13 cellular contexts compared by ENCODE assay signal in the genomic region with DNA sequence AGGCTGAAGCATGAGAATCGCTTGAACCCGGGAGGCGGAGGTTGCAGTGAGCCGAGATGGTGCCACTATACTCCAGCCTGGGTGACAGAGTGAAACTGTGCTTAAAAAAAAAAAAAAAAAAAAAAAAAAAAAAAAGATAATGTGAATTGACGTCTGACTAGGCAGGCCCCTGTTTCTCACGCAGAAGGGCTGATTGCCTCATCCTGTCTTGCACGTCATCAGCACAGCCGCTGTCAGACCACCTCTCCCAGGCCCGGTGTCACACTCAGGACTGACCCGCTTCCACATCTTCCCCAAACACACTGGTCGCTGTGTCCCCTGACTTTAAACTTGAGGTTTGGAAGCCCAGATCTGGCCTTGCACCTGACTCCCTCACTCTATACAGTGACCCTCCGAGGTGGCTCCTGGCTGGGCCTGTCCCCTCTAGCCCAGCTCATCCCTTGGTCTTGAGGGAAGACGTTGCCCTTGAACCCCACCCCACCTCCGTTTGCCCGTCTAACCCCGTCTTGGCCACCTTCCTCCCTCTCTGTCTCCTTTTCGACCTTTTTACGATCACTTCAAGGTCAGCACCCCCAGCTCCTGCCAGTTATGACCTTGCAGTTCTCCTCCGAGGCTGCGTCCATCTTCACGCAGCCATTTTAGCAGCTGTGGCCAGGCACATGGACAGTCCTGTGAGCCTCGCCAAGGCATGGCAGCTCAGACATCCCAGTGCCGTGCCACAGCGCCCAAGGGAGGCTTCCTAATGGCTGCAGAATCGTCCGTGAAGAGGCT.
DNase-seq lines count a peak whose midpoint lies in the region; ATAC-seq and TF ChIP-seq lines count a peak whose summit lies in the region.
"Had no signal": no experiment of that assay in that cellular context is flagged by ENCODE, and none has a peak within 500 bp of the region (broad histone marks: within the 10 kb centered on the region; RNA-seq: fewer than 3 reads in every experiment).

No MANE protein-coding gene starts in this region.

- TF ChIP-seq CTCF in brain (conservative IDR thresholded peaks at IDR 0.05), result no peak
- TF ChIP-seq CTCF in progenitor cell of endocrine pancreas (IDR thresholded peaks at IDR 0.05; ENCODE audit: unreplicated experiment), result no peak

- H3K27ac Mint-ChIP-seq in activated naive CD4-positive, alpha-beta T cell treated with anti-CD3 and anti-CD28 coated beads, Interleukin-2, amount 50 U/mL, for 72 hours, result peak overlapping the region; percentile 3 to 100
- no peak overlapping the region for H3K27ac Mint-ChIP-seq in activated naive CD4-positive, alpha-beta T cell treated with anti-CD3 and anti-CD28 coated beads, Interleukin-2, amount 10 ng/mL, durations not matched to agents 7 days and 5 days
- peak overlapping the region; percentile 19 to 89 (median 25) for H3K27ac Mint-ChIP-seq in brain
- peak overlapping the region; percentile 80 for H3K27ac Mint-ChIP-seq in progenitor cell of endocrine pancreas
- H3K27ac Mint-ChIP-seq: activated naive CD8-positive, alpha-beta T cell treated with anti-CD3 and anti-CD28 coated beads, Interleukin-2, amount 10 ng/mL, durations not matched to agents 7 days and 5 days; HFFc6 had no signal

- no peaks in the 10 kb centered on the region for H3K9me3 ChIP-seq in MG63
- H3K9me3 ChIP-seq: heart left ventricle had no signal

- H3K27me3 ChIP-seq in MG63, result no peaks in the 10 kb centered on the region
- H3K27me3 ChIP-seq: heart left ventricle had no signal

- no peak overlapping the region for H3K4me3 ChIP-seq in MG63
- H3K4me3 ChIP-seq: heart left ventricle had no signal

- H3K27me3 Mint-ChIP-seq in activated naive CD4-positive, alpha-beta T cell treated with anti-CD3 and anti-CD28 coated beads, Interleukin-2, amount 10 ng/mL, durations not matched to agents 7 days and 5 days, result no peaks in the 10 kb centered on the region
- H3K27me3 Mint-ChIP-seq in brain (no peaks in the 10 kb centered on the region), progenitor cell of endocrine pancreas (no peaks in the 10 kb centered on the region)
- H3K27me3 Mint-ChIP-seq: activated naive CD8-positive, alpha-beta T cell treated with anti-CD3 and anti-CD28 coated beads, Interleukin-2, amount 10 ng/mL, durations not matched to agents 7 days and 5 days had no signal

- no peak for DNase-seq in activated naive CD4-positive, alpha-beta T cell treated with anti-CD3 and anti-CD28 coated beads, Interleukin-2, amount 50 U/mL, for 72 hours (ENCODE audit: low spot score in 2 of 2)
- DNase-seq in activated naive CD4-positive, alpha-beta T cell treated with anti-CD3 and anti-CD28 coated beads, Interleukin-2, amount 10 ng/mL, durations not matched to agents 7 days and 5 days, result no peak
- DNase-seq in MV-4-11 (lab: John Stamatoyannopoulos, UW), result peak; percentile 34
- no peak for DNase-seq in progenitor cell of endocrine pancreas (ENCODE audit: low spot score, unreplicated experiment)
- no peak for DNase-seq in MG63
- DNase-seq in pons (ENCODE audit: low spot score), result no peak
- DNase-seq: activated naive CD8-positive, alpha-beta T cell treated with anti-CD3 and anti-CD28 coated beads, Interleukin-2, amount 10 ng/mL, durations not matched to agents 7 days and 5 days; HFFc6; NCI-H1694; SW 1271 had no signal

- H3K9me3 Mint-ChIP-seq in activated naive CD4-positive, alpha-beta T cell treated with anti-CD3 and anti-CD28 coated beads, Interleukin-2, amount 50 U/mL, for 72 hours, result no peaks in the 10 kb centered on the region
- no peaks in the 10 kb centered on the region for H3K9me3 Mint-ChIP-seq in activated naive CD4-positive, alpha-beta T cell treated with anti-CD3 and anti-CD28 coated beads, Interleukin-2, amount 10 ng/mL, durations not matched to agents 7 days and 5 days
- H3K9me3 Mint-ChIP-seq in brain, result no peaks in the 10 kb centered on the region
- no peaks in the 10 kb centered on the region for H3K9me3 Mint-ChIP-seq in progenitor cell of endocrine pancreas (ENCODE audit: low read depth)
- H3K9me3 Mint-ChIP-seq: activated naive CD8-positive, alpha-beta T cell treated with anti-CD3 and anti-CD28 coated beads, Interleukin-2, amount 10 ng/mL, durations not matched to agents 7 days and 5 days; HFFc6 had no signal

- CTCF ChIA-PET in activated naive CD4-positive, alpha-beta T cell treated with anti-CD3 and anti-CD28 coated beads, Interleukin-2, amount 10 ng/mL, durations not matched to agents 7 days and 5 days (lab: Charles Lee), result interaction anchor here (1.3 to 3.4 kb wide), 3 partner anchors 8 to 93 kb away, joined by 4 to 16 read pairs (median 13); no protein-coding TSS in a partner anchor

- H3K4me1 Mint-ChIP-seq in activated naive CD4-positive, alpha-beta T cell treated with anti-CD3 and anti-CD28 coated beads, Interleukin-2, amount 10 ng/mL, durations not matched to agents 7 days and 5 days, result peaks cover 32% of the 10 kb centered on the region
- H3K4me1 Mint-ChIP-seq in brain (peaks cover 64% of the 10 kb centered on the region), progenitor cell of endocrine pancreas (ENCODE audit: low read depth) (peaks cover 35% of the 10 kb centered on the region)

- no peak overlapping the region for H3K4me3 Mint-ChIP-seq in activated naive CD4-positive, alpha-beta T cell treated with anti-CD3 and anti-CD28 coated beads, Interleukin-2, amount 10 ng/mL, durations not matched to agents 7 days and 5 days
- H3K4me3 Mint-ChIP-seq in brain (no peak overlapping the region), progenitor cell of endocrine pancreas (ENCODE audit: low read depth) (no peak overlapping the region)
- H3K4me3 Mint-ChIP-seq: activated naive CD8-positive, alpha-beta T cell treated with anti-CD3 and anti-CD28 coated beads, Interleukin-2, amount 10 ng/mL, durations not matched to agents 7 days and 5 days; HFFc6 had no signal

- no peaks in the 10 kb centered on the region for H3K36me3 ChIP-seq in MG63

- H3K36me3 Mint-ChIP-seq in activated naive CD4-positive, alpha-beta T cell treated with anti-CD3 and anti-CD28 coated beads, Interleukin-2, amount 50 U/mL, for 72 hours, result no peaks in the 10 kb centered on the region
- H3K36me3 Mint-ChIP-seq in activated naive CD4-positive, alpha-beta T cell treated with anti-CD3 and anti-CD28 coated beads, Interleukin-2, amount 10 ng/mL, durations not matched to agents 7 days and 5 days, result no peaks in the 10 kb centered on the region
- H3K36me3 Mint-ChIP-seq in brain (no peaks in the 10 kb centered on the region), progenitor cell of endocrine pancreas (ENCODE audit: insufficient read depth) (peaks cover 1% of the 10 kb centered on the region)

- no peak for ATAC-seq in activated naive CD4-positive, alpha-beta T cell treated with anti-CD3 and anti-CD28 coated beads, Interleukin-2, amount 50 U/mL, for 72 hours
- ATAC-seq in HG02885 (IDR thresholded peaks at IDR 0.05; ENCODE audit: poor library complexity, unreplicated experiment), result no peak
- ATAC-seq: heart left ventricle had no signal
